In the genomic region with DNA sequence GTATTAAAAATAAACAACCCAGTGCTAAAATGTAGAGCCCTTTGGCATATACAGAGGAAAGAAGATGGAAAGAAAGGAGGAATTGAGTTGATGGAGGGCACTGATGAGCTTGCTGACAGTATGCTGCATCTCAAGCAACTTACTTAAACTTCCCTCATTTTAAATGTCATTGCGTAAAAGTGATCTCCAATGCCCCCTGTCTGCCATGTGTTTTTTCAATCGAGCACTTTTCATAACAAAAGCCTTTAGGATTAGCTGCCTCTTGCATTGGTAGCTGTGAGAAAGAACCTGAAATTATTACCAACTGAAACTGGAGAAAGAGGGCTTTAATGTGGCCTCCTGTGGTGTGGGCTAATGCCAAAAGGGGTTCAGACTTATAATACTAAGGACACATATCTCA, we compare ENCODE assay signal across 12 cellular contexts.
DNase-seq lines count a peak whose midpoint lies in the region; ATAC-seq and TF ChIP-seq lines count a peak whose summit lies in the region.
"Had no signal": no experiment of that assay in that cellular context is flagged by ENCODE, and none has a peak within 500 bp of the region (broad histone marks: within the 10 kb centered on the region; RNA-seq: fewer than 3 reads in every experiment).

No MANE protein-coding gene starts in this region.

- peaks cover 0 to 9% (median 5%) of the 10 kb centered on the region in 7 donors for H3K9me3 Mint-ChIP-seq in CD14-positive monocyte

- H3K18ac ChIP-seq in IMR-90 (ENCODE audit: low read depth, low read length) (no peak overlapping the region), mesenchymal stem cell (ENCODE audit: low read depth in 1 of 2, low read length in 2 of 2) (no peak overlapping the region)

- CTCF ChIA-PET in IMR-90 (lab: Yijun Ruan, JAX) = interaction anchor here (0.8 to 1.4 kb wide), 6 partner anchors 16 to 498 kb away, joined by 3 to 4 read pairs (median 3); no protein-coding TSS in a partner anchor

- H2AK5ac ChIP-seq in IMR-90 (ENCODE audit: low read depth, low read length) (no peak overlapping the region), mesenchymal stem cell (ENCODE audit: low read length, severe bottlenecking) (no peak overlapping the region)

- BruUV-seq in IMR-90 (replicated peaks; lab: Mats Ljungman, UMichigan) = no TSS peak

- H3K27ac ChIP-seq in IMR-90 (ENCODE audit: insufficient read depth, low read length) (no peak overlapping the region), WERI-Rb-1 (no peak overlapping the region), mesenchymal stem cell (ENCODE audit: low read length, poor library complexity, severe bottlenecking) (no peak overlapping the region)
- H3K27ac ChIP-seq: SJSA1 had no signal

- no peak overlapping the region for H3K4ac ChIP-seq in IMR-90 (ENCODE audit: low read depth, low read length)
- peak overlapping the region in 1 of 2 experiments; percentile 26 for H3K4ac ChIP-seq in mesenchymal stem cell (ENCODE audit: low read depth in 1 of 2, low read length in 2 of 2)

- POLR2A ChIA-PET in IMR-90 (lab: Charles Lee; ENCODE audit: unreplicated experiment) = no interaction called here

- no peak overlapping the region for H4K8ac ChIP-seq in IMR-90 (ENCODE audit: low read depth in 2 of 2, low read length in 2 of 2)
- H4K8ac ChIP-seq in mesenchymal stem cell (ENCODE audit: low read length) = no peak overlapping the region

- DNase-seq in CD14-positive monocyte (ENCODE audit: low spot score) = no peak
- DNase-seq in IMR-90 = peak; percentile 43
- DNase-seq in WERI-Rb-1 = peak; percentile 15
- DNase-seq in mesenchymal stem cell = peak; percentile 30
- no peak for DNase-seq in SHP77 (lab: John Stamatoyannopoulos, UW)
- DNase-seq in NCI-H146 treated with DMSO at 0.1 percent for 48 hours (lab: John Stamatoyannopoulos, UW; ENCODE audit: unreplicated experiment) = no peak
- DNase-seq in putamen (ENCODE audit: low spot score) = no peak
- DNase-seq: activated CD8-positive, alpha-beta memory T cell treated with anti-CD3 and anti-CD28 coated beads, Interleukin-2, amount 50 U/mL, for 48 hours; DMS79; trophoblast cell had no signal

- H2BK12ac ChIP-seq in mesenchymal stem cell (ENCODE audit: low read length in 2 of 2) = no peak overlapping the region

- no peak for TF ChIP-seq POLR2A in IMR-90 (IDR thresholded peaks at IDR 0.05; ENCODE audit: low read depth, low read length)

- H3K23ac ChIP-seq in IMR-90 (ENCODE audit: low read depth, low read length) (no peak overlapping the region), mesenchymal stem cell (ENCODE audit: low read length in 2 of 2) (no peak overlapping the region)

- H3K79me1 ChIP-seq in IMR-90 (ENCODE audit: low read depth in 1 of 2, low read length in 2 of 2) = no peaks in the 10 kb centered on the region
- H3K79me1 ChIP-seq in mesenchymal stem cell (replicated peaks; ENCODE audit: low read length, poor library complexity, severe bottlenecking) = no peaks in the 10 kb centered on the region

- H3K4me1 ChIP-seq in IMR-90 (ENCODE audit: control insufficient read depth, insufficient read depth, low read length) (peaks cover 4% of the 10 kb centered on the region; the same call in 1 of the 2 replicates), mesenchymal stem cell (ENCODE audit: control insufficient read depth, insufficient read depth, low read depth, low read length) (peaks cover 5% of the 10 kb centered on the region)

- H2BK15ac ChIP-seq in IMR-90 (ENCODE audit: low read depth, low read length) = no peak overlapping the region
- H2BK15ac ChIP-seq in mesenchymal stem cell (ENCODE audit: low read depth, poor library complexity, severe bottlenecking) = no peak overlapping the region

- H3K14ac ChIP-seq in IMR-90 (replicated peaks; ENCODE audit: low read depth, low read length) = no peak overlapping the region
- no peak overlapping the region for H3K14ac ChIP-seq in mesenchymal stem cell (ENCODE audit: low read length in 2 of 2)

- dilution Hi-C loops in IMR-90 (cut with HindIII; ENCODE audit: low sequenced_read_pairs, unreplicated experiment) = no loop called here

- H2BK5ac ChIP-seq in IMR-90 (ENCODE audit: low read depth, low read length, poor library complexity, severe bottlenecking) (no peak overlapping the region), mesenchymal stem cell (ENCODE audit: low read depth, low read length, poor library complexity, severe bottlenecking) (no peak overlapping the region)

- H3K27ac Mint-ChIP-seq in CD14-positive monocyte = no peak overlapping the region

- H3K36me3 ChIP-seq in IMR-90 (ENCODE audit: control insufficient read depth, insufficient read depth, low read length) (no peaks in the 10 kb centered on the region), WERI-Rb-1 (no peaks in the 10 kb centered on the region), mesenchymal stem cell (ENCODE audit: control insufficient read depth in 1 of 2, insufficient read depth in 2 of 2, low read depth in 1 of 2, low read length in 2 of 2) (no peaks in the 10 kb centered on the region)
- H3K36me3 ChIP-seq: SJSA1 had no signal

- peak; percentile 35 for ATAC-seq in IMR-90 (ENCODE audit: low read depth)
- ATAC-seq in HG03095 (IDR thresholded peaks at IDR 0.05; ENCODE audit: unreplicated experiment) = no peak

- H3K27me3 Mint-ChIP-seq in CD14-positive monocyte (ENCODE audit: low read depth in 3 of 3) = peaks cover 0 to 2% (median 0%) of the 10 kb centered on the region in 3 donors

- in situ Hi-C loops in IMR-90 (cut with MboI; ENCODE audit: low sequenced_read_pairs) = no loop called here

- WGBS in IMR-90 (ENCODE audit: extremely low coverage in 2 of 2, insufficient read length in 1 of 2), 2 experiments = no CpG with 5 or more reads among the region's 2 CpGs
- WGBS in mesenchymal stem cell = 80% methylated on average over 1 of the region's 2 CpGs

- H2BK20ac ChIP-seq in IMR-90 (ENCODE audit: low read depth, low read length) = no peak overlapping the region

- no peak overlapping the region for H2BK120ac ChIP-seq in IMR-90 (ENCODE audit: low read depth, low read length)
- peak overlapping the region; percentile 19 for H2BK120ac ChIP-seq in mesenchymal stem cell (ENCODE audit: low read depth, low read length)

- H2AFZ ChIP-seq in IMR-90 (replicated peaks; ENCODE audit: low read length, poor library complexity) (no peak overlapping the region), mesenchymal stem cell (ENCODE audit: low read depth, low read length) (no peak overlapping the region)

- no peaks in the 10 kb centered on the region for H3K9me1 ChIP-seq in IMR-90 (ENCODE audit: insufficient read depth, low read length)

- H3K4me3 ChIP-seq in IMR-90 (ENCODE audit: insufficient read depth, low read depth, low read length) (no peak overlapping the region), WERI-Rb-1 (ENCODE audit: low read depth, low read length) (no peak overlapping the region), mesenchymal stem cell (ENCODE audit: insufficient read depth in 1 of 2, low read depth in 1 of 2, low read length in 2 of 2) (no peak overlapping the region)
- H3K4me3 ChIP-seq: SJSA1 had no signal

- no peak overlapping the region for H4K5ac ChIP-seq in IMR-90 (ENCODE audit: low read depth, low read length)

- H4K91ac ChIP-seq in IMR-90 (ENCODE audit: insufficient read depth, low read depth, low read length) (no peak overlapping the region), mesenchymal stem cell (ENCODE audit: low read length) (no peak overlapping the region)

- no peak overlapping the region for H3K9ac ChIP-seq in IMR-90 (ENCODE audit: low read depth, low read length)
- H3K9ac ChIP-seq in mesenchymal stem cell (ENCODE audit: low read length) = peak overlapping the region; percentile 2

- H3K4me2 ChIP-seq in IMR-90 (ENCODE audit: low read depth, low read length) = no peak overlapping the region
- no peak overlapping the region for H3K4me2 ChIP-seq in mesenchymal stem cell (ENCODE audit: low read length, poor library complexity, severe bottlenecking)

- H3K9me3 ChIP-seq in IMR-90 (ENCODE audit: control insufficient read depth, insufficient read depth, low read length) = no peaks in the 10 kb centered on the region
- H3K9me3 ChIP-seq in WERI-Rb-1 (ENCODE audit: severe bottlenecking) = no peaks in the 10 kb centered on the region
- no peaks in the 10 kb centered on the region for H3K9me3 ChIP-seq in mesenchymal stem cell (ENCODE audit: control insufficient read depth, low read length)
- H3K9me3 ChIP-seq: SJSA1 had no signal

- H3K4me3 Mint-ChIP-seq in CD14-positive monocyte = no peak overlapping the region

- peak; percentile 30 for TF ChIP-seq CTCF in CD14-positive monocyte (IDR thresholded peaks at IDR 0.05)
- TF ChIP-seq CTCF in IMR-90 (conservative IDR thresholded peaks at IDR 0.05; ENCODE audit: low read depth, low read length) = peak; percentile 43
- TF ChIP-seq CTCF in WERI-Rb-1 (IDR thresholded peaks at IDR 0.05; ENCODE audit: low read depth, low read length) = peak; percentile 38; the same call in 1 of the 2 replicates

- H3K27me3 ChIP-seq in IMR-90 (ENCODE audit: control insufficient read depth, insufficient read depth, low read length) (no peaks in the 10 kb centered on the region), WERI-Rb-1 (ENCODE audit: insufficient read depth, low read depth, severe bottlenecking) (no peaks in the 10 kb centered on the region), mesenchymal stem cell (ENCODE audit: control insufficient read depth in 1 of 2, insufficient read depth in 1 of 2, low read length in 2 of 2) (no peaks in the 10 kb centered on the region)
- H3K27me3 ChIP-seq: SJSA1 had no signal

- peaks cover 7% of the 10 kb centered on the region for H3K4me1 Mint-ChIP-seq in CD14-positive monocyte

- peak; percentile 35; the same call in 1 of the 2 replicates for TF ChIP-seq RAD21 in IMR-90 (IDR thresholded peaks at IDR 0.05; ENCODE audit: low read length)

- intact Hi-C loops in CD14-positive monocyte (cut with micrococcal nuclease) (no loop called here), IMR-90 (cut with micrococcal nuclease) (loop anchor here (10.0 kb wide), 1 partner anchor 485 kb away; no protein-coding TSS in a partner anchor)

- H3K36me3 Mint-ChIP-seq in CD14-positive monocyte = no peaks in the 10 kb centered on the region

- no peaks in the 10 kb centered on the region for H4K20me1 ChIP-seq in IMR-90 (ENCODE audit: insufficient read depth, low read length)

- H3K56ac ChIP-seq in IMR-90 (ENCODE audit: extremely low read depth, insufficient read depth, low read length) = no peak overlapping the region

- no peak overlapping the region for H2AK9ac ChIP-seq in IMR-90 (replicated peaks; ENCODE audit: low read depth, low read length, poor library complexity)

TF ChIP-seq in IMR-90, 13 proteins besides CTCF, POLR2A, EP300 and RAD21 (continues in another document):
- no peak for TF ChIP-seq FOS (IDR thresholded peaks at IDR 0.05; ENCODE audit: low read depth, low read length)
- TF ChIP-seq MAZ (IDR thresholded peaks at IDR 0.05; ENCODE audit: borderline replicate concordance, low read depth, low read length) = no peak
- no peak for TF ChIP-seq NFE2L2 (IDR thresholded peaks at IDR 0.05; ENCODE audit: low read depth, low read length)
- no peak for TF ChIP-seq MXI1 (IDR thresholded peaks at IDR 0.05; ENCODE audit: borderline replicate concordance, low read depth, low read length)
- no peak for TF ChIP-seq MAFK (IDR thresholded peaks at IDR 0.05; ENCODE audit: low read depth, low read length)
- TF ChIP-seq CEBPB (IDR thresholded peaks at IDR 0.05; ENCODE audit: low read depth, low read length) = peak; percentile 35
- no peak for TF ChIP-seq BHLHE40 (IDR thresholded peaks at IDR 0.05; ENCODE audit: low read depth, low read length)
- no peak for TF ChIP-seq RCOR1 (IDR thresholded peaks at IDR 0.05; ENCODE audit: insufficient replicate concordance, low read length)

Comparison
In these comparisons a context has a peak if more than half of its experiments do, and no peak if none do; other contexts are left out.
1. DNase-seq: peak in IMR-90 (single experiment), WERI-Rb-1 (single experiment) and mesenchymal stem cell (single experiment); none in CD14-positive monocyte (single experiment), SHP77 (0 of 2), NCI-H146 treated with DMSO at 0.1 percent for 48 hours (single experiment) and putamen (single experiment).
2. Peak in every context shown above with its lines, with median percentiles within 50 percentile points of each other: CTCF ChIP-seq.